ENCODE assay signal across 10 cellular contexts in genomic region chr2:176188969-176189665, GRCh38. TPM values are rescaled to one million over a fixed set of nuclear protein-coding genes. Genes with fewer than 3 reads are reported as not detected.
A peak's percentile ranks its signal among the peaks of the same experiment; 100 is the strongest.
DNase-seq lines count a peak whose midpoint lies in the region; ATAC-seq, FAIRE-seq and TF ChIP-seq lines count a peak whose summit lies in the region.
"Had no signal": no experiment of that assay in that cellular context is flagged by ENCODE, and none has a peak within 500 bp of the region (broad histone marks: within the 10 kb centered on the region; RNA-seq: fewer than 3 reads in every experiment).

No MANE protein-coding gene starts in this region.

- no peaks in the 10 kb centered on the region for H3K9me3 ChIP-seq in mucosa of descending colon

- intact Hi-C loops in mucosa of descending colon (cut with DNase I, micrococcal nuclease) = no loop called here

- TF ChIP-seq CTCF in bronchial epithelial cell (IDR thresholded peaks at IDR 0.05; ENCODE audit: insufficient read depth, low read length, severe bottlenecking) = no peak
- TF ChIP-seq CTCF in mucosa of descending colon (IDR thresholded peaks at IDR 0.05) = no peak

- peak; percentile 17 for DNase-seq in stimulated activated CD4-positive, alpha-beta T cell treated with anti-CD3 and anti-CD28 coated beads, Interleukin-15, amount 100 ng/mL, for 24 hours
- DNase-seq in stimulated activated CD4-positive, alpha-beta T cell treated with anti-CD3 and anti-CD28 coated beads, Interleukin-4, amount 100 ng/mL, for 1 hour = no peak
- DNase-seq in bronchial epithelial cell (ENCODE audit: low read depth) (no peak), mucosa of descending colon (peak in 2 of 3 donors; percentile 52 to 75), SIG-M5 treated with dmso at 0.1 percent for 504 hours (lab: John Stamatoyannopoulos, UW; ENCODE audit: unreplicated experiment) (no peak), foreskin melanocyte (no peak), NK-92 (lab: John Stamatoyannopoulos, UW; ENCODE audit: unreplicated experiment) (no peak)
- DNase-seq: T-helper 9 cell had no signal

- H3K27me3 ChIP-seq in bronchial epithelial cell (ENCODE audit: control insufficient read depth, insufficient read depth, low read length) = peaks cover 39% of the 10 kb centered on the region

- peak; percentile 68 for ATAC-seq in mucosa of descending colon
- ATAC-seq in GM18858 (IDR thresholded peaks at IDR 0.05; ENCODE audit: unreplicated experiment) = no peak

- peaks cover 22% of the 10 kb centered on the region for H3K4me1 ChIP-seq in mucosa of descending colon (ENCODE audit: low read depth)

- H3K4me3 ChIP-seq in bronchial epithelial cell (ENCODE audit: low read depth, low read length) (peak overlapping the region; percentile 1), mucosa of descending colon (peak overlapping the region; percentile 52)

- no peaks in the 10 kb centered on the region for H3K36me3 ChIP-seq in bronchial epithelial cell (ENCODE audit: control insufficient read depth, insufficient read depth, low read length)
- H3K36me3 ChIP-seq in mucosa of descending colon (ENCODE audit: low read depth) = no peaks in the 10 kb centered on the region

- no peak for FAIRE-seq in bronchial epithelial cell (lab: Jason Lieb, UNC)

RNA-seq across cellular contexts. Expression of gene HOXD1, which starts 0.6 kb away (rescaled TPM):
- total RNA-seq in bronchial epithelial cell (not detected in 2 replicates), mucosa of descending colon (1 to 10 TPM; 2.2 to 5.9 (median 4.6) TPM)

RNA-seq across cellular contexts. Expression of gene HOXD3, which starts 32.0 kb away (rescaled TPM):
- total RNA-seq in bronchial epithelial cell (not detected in 2 replicates), mucosa of descending colon (1 to 10 TPM; 5.8 to 7.0 (median 6.0) TPM)
- total RNA-seq: pulmonary artery endothelial cell had no signal

RNA-seq across cellular contexts. Expression of gene HOXD4, which starts 37.8 kb away (rescaled TPM):
- not detected in 2 replicates for total RNA-seq in bronchial epithelial cell
- total RNA-seq in mucosa of descending colon = 1 to 10 TPM; 4.7 to 6.5 (median 5.9) TPM
- total RNA-seq: pulmonary artery endothelial cell had no signal

RNA-seq across cellular contexts. Expression of gene HOXD8, which starts 59.6 kb away (rescaled TPM):
- total RNA-seq in bronchial epithelial cell (not detected in 2 replicates), mucosa of descending colon (10 to 100 TPM in 1 of 3 donors, 1 to 10 TPM in 2; 4.9 to 13.8 (median 5.6) TPM)
- total RNA-seq: pulmonary artery endothelial cell had no signal

Comparison
In these comparisons a context has a peak if more than half of its experiments do, and no peak if none do; other contexts are left out.
1. DNase-seq: peak in stimulated activated CD4-positive, alpha-beta T cell treated with anti-CD3 and anti-CD28 coated beads, Interleukin-15, amount 100 ng/mL, for 24 hours (single experiment) and mucosa of descending colon (2 of 3); none in stimulated activated CD4-positive, alpha-beta T cell treated with anti-CD3 and anti-CD28 coated beads, Interleukin-4, amount 100 ng/mL, for 1 hour (single experiment), bronchial epithelial cell (single experiment), SIG-M5 treated with dmso at 0.1 percent for 504 hours (single experiment), foreskin melanocyte (single experiment) and NK-92 (single experiment).